Comparison of ENCODE assay signal across 11 cellular contexts in the genomic region with DNA sequence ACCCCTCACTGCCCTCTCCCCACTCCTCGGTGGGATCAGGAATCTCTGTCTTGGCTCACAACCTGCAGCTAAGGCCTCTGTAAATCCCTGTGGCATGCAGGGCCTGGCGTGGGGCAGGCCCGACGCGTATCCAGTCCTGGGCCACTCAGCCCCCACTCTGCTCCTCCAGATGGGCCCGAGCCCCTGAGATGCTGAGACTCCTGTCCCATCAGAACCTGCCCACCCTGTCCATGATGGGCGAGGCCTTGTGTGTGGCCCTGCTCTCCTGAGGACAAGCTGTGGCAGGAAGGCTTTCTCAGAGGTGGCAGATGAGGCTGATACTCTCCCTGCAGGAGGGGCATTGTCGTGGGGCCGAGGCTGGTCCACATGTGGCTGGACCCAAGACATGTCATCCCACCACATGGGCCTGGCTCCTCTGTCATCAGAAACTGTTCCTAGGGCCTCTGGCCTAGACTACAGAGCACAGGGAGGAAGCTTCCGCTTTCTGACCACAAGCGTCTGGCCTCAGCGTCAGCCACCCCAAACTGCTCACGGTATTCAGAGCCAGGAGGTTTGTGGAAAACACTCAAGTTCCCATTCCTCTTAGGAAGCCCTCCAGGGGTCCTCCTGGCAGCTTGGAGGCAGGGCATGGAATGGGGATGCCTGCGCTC. TPM values are rescaled to one million over a fixed set of nuclear protein-coding genes. Genes with fewer than 3 reads are reported as not detected.
DNase-seq lines count a peak whose midpoint lies in the region; ATAC-seq and TF ChIP-seq lines count a peak whose summit lies in the region.
"Had no signal": no experiment of that assay in that cellular context is flagged by ENCODE, and none has a peak within 500 bp of the region (broad histone marks: within the 10 kb centered on the region; RNA-seq: fewer than 3 reads in every experiment).

No MANE protein-coding gene starts in this region.

- intact Hi-C loops in left colon (cut with DNase I, micrococcal nuclease) (no loop called here), transverse colon (cut with DNase I; ENCODE audit: low total_unique reads) (no loop called here), prostate gland (cut with DNase I) (no loop called here)

- in situ Hi-C loops in transverse colon (cut with MboI; ENCODE audit: low pct_ligation_motif_present in 1 of 4, low pct_unique_long_range_greater_than_20kb in 1 of 4, low sequenced_read_pairs in 3 of 4), result no loop called here

- no peaks in the 10 kb centered on the region for H3K9me3 ChIP-seq in transverse colon
- H3K9me3 ChIP-seq in prostate gland, result no peaks in the 10 kb centered on the region
- H3K9me3 ChIP-seq: tibial nerve had no signal

- H3K4me3 ChIP-seq in transverse colon, result no peak overlapping the region
- H3K4me3 ChIP-seq in prostate gland, result no peak overlapping the region
- H3K4me3 ChIP-seq: tibial nerve had no signal

- H3K27ac ChIP-seq in transverse colon (peak overlapping the region in 2 of 4 donors; percentile 34 to 48), prostate gland (no peak overlapping the region)

- no peak for TF ChIP-seq EP300 in transverse colon (IDR thresholded peaks at IDR 0.05; ENCODE audit: low read depth)

- 80% methylated on average over 14 of the region's 14 CpGs; no CpG with 5 or more reads in 1 of the 2 donors for WGBS in transverse colon (ENCODE audit: low coverage in 1 of 2), 2 donors
- WGBS in prostate gland, result 80% methylated on average over 12 of the region's 14 CpGs

- no peaks in the 10 kb centered on the region for H3K36me3 ChIP-seq in transverse colon
- H3K36me3 ChIP-seq in prostate gland, result no peaks in the 10 kb centered on the region
- H3K36me3 ChIP-seq: tibial nerve had no signal

- TF ChIP-seq POLR2A in transverse colon (IDR thresholded peaks at IDR 0.05) (no peak), prostate gland (IDR thresholded peaks at IDR 0.05) (no peak)

- peak; percentile 38 for ATAC-seq in HG03565 (IDR thresholded peaks at IDR 0.05; ENCODE audit: unreplicated experiment)
- ATAC-seq in left colon, result peak; percentile 28

- TF ChIP-seq CTCF in transverse colon (IDR thresholded peaks at IDR 0.05), result no peak
- TF ChIP-seq CTCF in prostate gland (IDR thresholded peaks at IDR 0.05), result no peak

- no peaks in the 10 kb centered on the region for H3K4me1 ChIP-seq in transverse colon
- H3K4me1 ChIP-seq in prostate gland (replicated peaks), result no peaks in the 10 kb centered on the region

- peaks cover 6% of the 10 kb centered on the region for H3K27me3 ChIP-seq in transverse colon
- H3K27me3 ChIP-seq in prostate gland (replicated peaks; ENCODE audit: insufficient read depth), result peaks cover 5% of the 10 kb centered on the region

- DNase-seq in UCSD-AML1 (lab: John Stamatoyannopoulos, UW; ENCODE audit: unreplicated experiment) (peak; percentile 69), left colon (peak; percentile 20 to 45), transverse colon (peak; percentile 59), prostate gland (ENCODE audit: low spot score) (no peak), NK-92 (lab: John Stamatoyannopoulos, UW; ENCODE audit: unreplicated experiment) (no peak)
- DNase-seq in activated naive CD4-positive, alpha-beta T cell treated with anti-CD3 and anti-CD28 coated beads, Interleukin-2, amount 50 U/mL, for 16 hours, result no peak
- DNase-seq: DMS79 treated with DMSO at 0.1 percent for 48 hours, NCI-H82 had no signal

RNA-seq across cellular contexts. Expression of a gene that starts 6.0 kb away (rescaled TPM):
- total RNA-seq in left colon (1 to 10 TPM; 8.3 to 9.3 TPM), transverse colon (10 to 100 TPM; 13.5 to 27.2 (median 21.1) TPM), prostate gland (10 to 100 TPM; 21.2 to 35.0 TPM)
- total RNA-seq: MCF 10A had no signal

Comparison
In these comparisons a context has a peak if more than half of its experiments do, and no peak if none do; other contexts are left out.
1. DNase-seq: peak in UCSD-AML1 (single experiment), left colon (2 of 2) and transverse colon (single experiment); none in prostate gland (single experiment), NK-92 (single experiment) and activated naive CD4-positive, alpha-beta T cell treated with anti-CD3 and anti-CD28 coated beads, Interleukin-2, amount 50 U/mL, for 16 hours (single experiment).